ENCODE assay signal across 3 cellular contexts in the genomic region with DNA sequence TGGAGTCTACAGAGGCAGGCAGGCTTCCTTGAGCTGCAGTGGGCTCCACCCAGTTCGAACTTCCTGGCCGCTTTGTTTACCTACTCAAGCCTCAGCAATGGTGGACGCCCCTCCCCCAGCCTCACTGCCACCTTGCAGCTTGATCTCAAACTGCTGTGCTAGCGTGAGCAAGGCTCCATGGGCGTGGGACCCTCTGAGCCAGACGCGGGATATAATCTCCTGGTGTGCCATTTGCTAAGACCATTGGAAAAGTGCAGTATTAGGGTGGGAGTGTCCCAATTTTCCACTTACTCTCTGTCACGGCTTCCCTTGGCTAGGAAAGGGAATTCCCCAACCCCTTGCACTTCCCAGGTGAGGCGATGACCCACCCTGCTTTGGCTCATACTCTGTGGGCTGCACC. TPM values are rescaled to one million over a fixed set of nuclear protein-coding genes. Genes with fewer than 3 reads are reported as not detected.
"Had no signal": no experiment of that assay in that cellular context is flagged by ENCODE, and none has a peak within 500 bp of the region (broad histone marks: within the 10 kb centered on the region; RNA-seq: fewer than 3 reads in every experiment).

No MANE protein-coding gene starts in this region.

RNA-seq across cellular contexts. Expression of a gene that starts 24.6 kb away (rescaled TPM):
- total RNA-seq: M059J, NCI-H460, PC-3 had no signal
